ENCODE assay signal across 21 cellular contexts in the genomic region with DNA sequence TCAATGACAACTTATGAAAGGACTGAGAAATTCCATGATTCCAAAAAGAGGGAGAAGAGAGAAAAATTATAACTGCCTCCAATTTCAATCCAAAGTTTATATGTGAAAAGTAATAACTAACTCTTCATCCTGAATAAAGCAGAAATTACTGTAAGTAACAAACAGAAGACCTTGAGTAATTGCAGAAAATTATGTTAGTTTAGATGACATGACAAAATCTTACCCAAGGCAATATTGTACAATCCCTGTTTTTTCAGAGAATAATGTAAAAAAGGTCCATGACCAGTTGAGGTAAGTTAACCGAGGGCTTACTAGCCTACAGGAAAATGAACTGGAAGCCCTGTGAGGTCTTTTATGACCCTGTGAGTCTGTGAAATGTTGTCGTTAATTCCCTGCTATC.
DNase-seq lines count a peak whose midpoint lies in the region; ATAC-seq, FAIRE-seq and TF ChIP-seq lines count a peak whose summit lies in the region.
"Had no signal": no experiment of that assay in that cellular context is flagged by ENCODE, and none has a peak within 500 bp of the region (broad histone marks: within the 10 kb centered on the region; RNA-seq: fewer than 3 reads in every experiment).

No MANE protein-coding gene starts in this region.

- no peak overlapping the region for H4K8ac ChIP-seq in IMR-90 (ENCODE audit: low read depth in 2 of 2, low read length in 2 of 2)

- no peak overlapping the region for H2BK120ac ChIP-seq in IMR-90 (ENCODE audit: low read depth, low read length)

- no peaks in the 10 kb centered on the region for H3K79me1 ChIP-seq in IMR-90 (ENCODE audit: low read depth in 1 of 2, low read length in 2 of 2)

- no peaks in the 10 kb centered on the region for H3K79me2 ChIP-seq in HepG2 (ENCODE audit: insufficient read depth, low read length)

- H4K20me1 ChIP-seq in HepG2 (ENCODE audit: insufficient read depth, low read length) (no peaks in the 10 kb centered on the region), IMR-90 (ENCODE audit: insufficient read depth, low read length) (no peaks in the 10 kb centered on the region)
- H4K20me1 ChIP-seq: BLaER1 had no signal

- H2AFZ ChIP-seq in HepG2 (ENCODE audit: low read length) (no peak overlapping the region), IMR-90 (replicated peaks; ENCODE audit: low read length, poor library complexity) (no peak overlapping the region)

- no peak overlapping the region for H2AK5ac ChIP-seq in IMR-90 (ENCODE audit: low read depth, low read length)

- H3K4me1 ChIP-seq in HepG2 (ENCODE audit: insufficient read depth, low read length) (no peaks in the 10 kb centered on the region), right lobe of liver (no peaks in the 10 kb centered on the region), IMR-90 (ENCODE audit: control insufficient read depth, insufficient read depth, low read length) (no peaks in the 10 kb centered on the region; the same call in 1 of the 2 replicates)
- H3K4me1 ChIP-seq: BLaER1 had no signal

- H2AK9ac ChIP-seq in IMR-90 (replicated peaks; ENCODE audit: low read depth, low read length, poor library complexity): no peak overlapping the region

- TF ChIP-seq EP300 in HepG2 (IDR thresholded peaks at IDR 0.05; ENCODE audit: low read depth in 2 of 2, low read length in 2 of 2): no peak
- no peak for TF ChIP-seq EP300 in HepG2 (CRISPR knock-in tag; IDR thresholded peaks at IDR 0.05; ENCODE audit: borderline replicate concordance)

- WGBS in HepG2 (ENCODE audit: low lambda C conversion rate): 57% methylated on average over 2 of the region's 2 CpGs
- 67% methylated on average over 2 of the region's 2 CpGs for WGBS in right lobe of liver (ENCODE audit: insufficient coverage, low coverage, low lambda C conversion rate, missing lambda C conversion rate)
- WGBS in IMR-90 (ENCODE audit: extremely low coverage in 2 of 2, insufficient read length in 1 of 2), 2 experiments: no CpG with 5 or more reads among the region's 2 CpGs

- H3K23ac ChIP-seq in IMR-90 (ENCODE audit: low read depth, low read length): no peak overlapping the region

- FAIRE-seq in HepG2 (lab: Jason Lieb, UNC): no peak
- FAIRE-seq: D721Med, G401.6, GM12891, GM19239 had no signal

- no peak overlapping the region for H3K14ac ChIP-seq in IMR-90 (replicated peaks; ENCODE audit: low read depth, low read length)

- no peaks in the 10 kb centered on the region for H3K36me3 ChIP-seq in HepG2 (replicated peaks in 1 of 2; ENCODE audit: control insufficient read depth in 1 of 2, insufficient read depth in 2 of 2, low read length in 2 of 2)
- H3K36me3 ChIP-seq in right lobe of liver: no peaks in the 10 kb centered on the region
- no peaks in the 10 kb centered on the region for H3K36me3 ChIP-seq in IMR-90 (ENCODE audit: control insufficient read depth, insufficient read depth, low read length)
- H3K36me3 ChIP-seq: BE2C, BLaER1 had no signal

- no peak overlapping the region for H2BK15ac ChIP-seq in IMR-90 (ENCODE audit: low read depth, low read length)

- dilution Hi-C loops in IMR-90 (cut with HindIII; ENCODE audit: low sequenced_read_pairs, unreplicated experiment): no loop called here

- POLR2A ChIA-PET in HepG2 (lab: Yijun Ruan, JAX) (no interaction called here), IMR-90 (lab: Charles Lee; ENCODE audit: unreplicated experiment) (no interaction called here)

- no peak overlapping the region for H3K4me3 ChIP-seq in HepG2 (replicated peaks in 1 of 3; ENCODE audit: insufficient read depth in 1 of 3, low read depth in 2 of 3, low read length in 3 of 3)
- H3K4me3 ChIP-seq in right lobe of liver: no peak overlapping the region
- H3K4me3 ChIP-seq in IMR-90 (ENCODE audit: insufficient read depth, low read depth, low read length): no peak overlapping the region
- H3K4me3 ChIP-seq: BLaER1 had no signal

- DNase-seq in HepG2 (ENCODE audit: low spot score) (no peak), right lobe of liver (no peak), IMR-90 (no peak), NOMO-1 treated with DMSO at 0.1 percent for 48 hours (lab: John Stamatoyannopoulos, UW; ENCODE audit: unreplicated experiment) (no peak), COLO668 (lab: John Stamatoyannopoulos, UW; ENCODE audit: unreplicated experiment) (no peak)
- DNase-seq: ACHN; BE2C; C1 segment of cervical spinal cord; Caco-2; Calu3; CD4-positive, alpha-beta memory T cell; CD4-positive, CD25-positive, alpha-beta regulatory T cell; CD8-positive, alpha-beta memory T cell; DMS79 treated with DMSO at 0.1 percent for 48 hours; GF-D8 had no signal

- no peak overlapping the region for H4K91ac ChIP-seq in IMR-90 (ENCODE audit: insufficient read depth, low read depth, low read length)

- H3K4me2 ChIP-seq in HepG2 (ENCODE audit: low read depth, low read length): no peak overlapping the region
- no peak overlapping the region for H3K4me2 ChIP-seq in IMR-90 (ENCODE audit: low read depth, low read length)
- H3K4me2 ChIP-seq: BLaER1 had no signal

- no peak for TF ChIP-seq CTCF in HepG2 (CRISPR knock-in tag; IDR thresholded peaks at IDR 0.05)
- TF ChIP-seq CTCF in right lobe of liver (IDR thresholded peaks at IDR 0.05): no peak
- TF ChIP-seq CTCF in IMR-90 (conservative IDR thresholded peaks at IDR 0.05; ENCODE audit: low read depth, low read length): no peak

- H2BK20ac ChIP-seq in IMR-90 (ENCODE audit: low read depth, low read length): no peak overlapping the region

- intact Hi-C loops in HepG2 (cut with micrococcal nuclease; ENCODE audit: unreplicated experiment): no loop called here
- intact Hi-C loops in right lobe of liver (cut with DNase I): no loop called here
- intact Hi-C loops in IMR-90 (cut with micrococcal nuclease): no loop called here

- H3K27me3 ChIP-seq in HepG2 (ENCODE audit: control insufficient read depth in 1 of 2, insufficient read depth in 2 of 2, low read length in 2 of 2) (no peaks in the 10 kb centered on the region), right lobe of liver (no peaks in the 10 kb centered on the region), IMR-90 (ENCODE audit: control insufficient read depth, insufficient read depth, low read length) (no peaks in the 10 kb centered on the region)
- H3K27me3 ChIP-seq: BE2C, BLaER1 had no signal

- no peak overlapping the region for H3K4ac ChIP-seq in IMR-90 (ENCODE audit: low read depth, low read length)

- CTCF ChIA-PET in HepG2 (lab: Yijun Ruan, JAX; ENCODE audit: low intra/inter-chr PET ratio, low total read pairs) (no interaction called here), IMR-90 (lab: Yijun Ruan, JAX) (no interaction called here)

- H3K27ac ChIP-seq in HepG2 (ENCODE audit: extremely low read length, insufficient read depth, low read length): no peak overlapping the region
- H3K27ac ChIP-seq in right lobe of liver: no peak overlapping the region
- H3K27ac ChIP-seq in IMR-90 (ENCODE audit: insufficient read depth, low read length): no peak overlapping the region
- H3K27ac ChIP-seq: 22Rv1, BLaER1 had no signal

- H3K9me1 ChIP-seq in IMR-90 (ENCODE audit: insufficient read depth, low read length): no peaks in the 10 kb centered on the region

- peak overlapping the region; percentile 61; the same call in 1 of the 2 replicates for H3K18ac ChIP-seq in IMR-90 (ENCODE audit: low read depth, low read length)

- no peak overlapping the region for H4K5ac ChIP-seq in IMR-90 (ENCODE audit: low read depth, low read length)

- TF ChIP-seq RAD21 in HepG2 (CRISPR knock-in tag; IDR thresholded peaks at IDR 0.05) (no peak), IMR-90 (IDR thresholded peaks at IDR 0.05; ENCODE audit: low read length) (no peak)

- ATAC-seq in HepG2 (no peak), right lobe of liver (no peak), IMR-90 (ENCODE audit: low read depth) (no peak)

- in situ Hi-C loops in HepG2 (cut with HindIII; ENCODE audit: extremely low pct_ligation_motif_present, low pct_unique_long_range_greater_than_20kb) (no loop called here), IMR-90 (cut with MboI; ENCODE audit: low sequenced_read_pairs) (no loop called here)

- H2BK5ac ChIP-seq in IMR-90 (ENCODE audit: low read depth, low read length, poor library complexity, severe bottlenecking): no peak overlapping the region

- no TSS peak for BruUV-seq in HepG2 (replicated peaks; lab: Mats Ljungman, UMichigan)
- BruUV-seq in IMR-90 (replicated peaks; lab: Mats Ljungman, UMichigan): no TSS peak

- no peak overlapping the region for H3K9ac ChIP-seq in HepG2 (ENCODE audit: insufficient read depth, low read depth, low read length)
- H3K9ac ChIP-seq in IMR-90 (ENCODE audit: low read depth, low read length): no peak overlapping the region
- H3K9ac ChIP-seq: BLaER1 had no signal

- TF ChIP-seq POLR2A in HepG2 (IDR thresholded peaks at IDR 0.05; ENCODE audit: insufficient read depth in 1 of 2, low read depth in 2 of 2, low read length in 2 of 2): no peak
- no peak for TF ChIP-seq POLR2A in right lobe of liver (IDR thresholded peaks at IDR 0.05)
- no peak for TF ChIP-seq POLR2A in IMR-90 (IDR thresholded peaks at IDR 0.05; ENCODE audit: low read depth, low read length)

- H3K9me3 ChIP-seq in HepG2 (ENCODE audit: low read length) (peaks cover 55% of the 10 kb centered on the region), right lobe of liver (no peaks in the 10 kb centered on the region), IMR-90 (ENCODE audit: control insufficient read depth, insufficient read depth, low read length) (no peaks in the 10 kb centered on the region)
- H3K9me3 ChIP-seq: BE2C, BLaER1, Caco-2 had no signal

- H3K56ac ChIP-seq in IMR-90 (ENCODE audit: extremely low read depth, insufficient read depth, low read length): no peak overlapping the region

TF ChIP-seq in HepG2, 621 proteins besides CTCF, POLR2A, EP300 and RAD21:
- peak; percentile 23; the same call in 1 of the 2 replicates for TF ChIP-seq MAFF (IDR thresholded peaks at IDR 0.05; ENCODE audit: low read depth, low read length)
- peak; percentile 22 to 64; a peak in 3 of 4 replicates for TF ChIP-seq MAFK (conservative IDR thresholded peaks at IDR 0.05 in 1 of 2, IDR thresholded peaks at IDR 0.05 in 1 of 2; ENCODE audit: low read length in 2 of 2)
- TF ChIP-seq PTBP1 (IDR thresholded peaks at IDR 0.05; ENCODE audit: low read depth, low read length, poor library complexity, severe bottlenecking): no peak

TF ChIP-seq in IMR-90, 13 proteins besides CTCF, POLR2A, EP300 and RAD21:
- TF ChIP-seq MAZ (IDR thresholded peaks at IDR 0.05; ENCODE audit: borderline replicate concordance, low read depth, low read length) (no peak), RFX5 (IDR thresholded peaks at IDR 0.05; ENCODE audit: low read depth, low read length) (no peak), FOS (IDR thresholded peaks at IDR 0.05; ENCODE audit: low read depth, low read length) (no peak), CHD1 (IDR thresholded peaks at IDR 0.05; ENCODE audit: low read depth, low read length) (no peak)
